1 cellular context compared by ENCODE assay signal in genomic region chr9:136664799-136665082, GRCh38.
TF ChIP-seq lines count a peak whose summit lies in the region.

No MANE protein-coding gene starts in this region.

TF ChIP-seq in K562, 482 proteins besides CTCF, POLR2A, EP300 and RAD21 (continues in another document):
- TF ChIP-seq SMAD1 (IDR thresholded peaks at IDR 0.05; ENCODE audit: low read depth, low read length, partially characterized antibody), result peak; percentile 20
- TF ChIP-seq GTF2B (IDR thresholded peaks at IDR 0.05; ENCODE audit: extremely low read depth, insufficient read length), result no peak
- TF ChIP-seq YY1 (IDR thresholded peaks at IDR 0.05; ENCODE audit: borderline replicate concordance in 1 of 3, control insufficient read depth in 1 of 3, extremely low read depth in 1 of 3, insufficient read depth in 3 of 3, insufficient read length in 1 of 3, insufficient replicate concordance in 2 of 3, low read depth in 1 of 3, low read length in 2 of 3), result no peak
- no peak for TF ChIP-seq COPS2 (conservative IDR thresholded peaks at IDR 0.05)
- TF ChIP-seq TSHZ1 (CRISPR knock-in tag; IDR thresholded peaks at IDR 0.05), result no peak
- TF ChIP-seq ZNF76 (CRISPR knock-in tag; IDR thresholded peaks at IDR 0.05; ENCODE audit: borderline replicate concordance), result no peak
- no peak for TF ChIP-seq SNRNP70 (optimal IDR thresholded peaks at IDR 0.05; ENCODE audit: low read depth, low read length)
- no peak for TF ChIP-seq U2AF2 (optimal IDR thresholded peaks at IDR 0.05; ENCODE audit: low read depth, low read length)
- TF ChIP-seq DDX20 (tag; IDR thresholded peaks at IDR 0.05; ENCODE audit: low read depth), result no peak
- TF ChIP-seq FOXP1 (CRISPR knock-in tag; IDR thresholded peaks at IDR 0.05), result no peak
- no peak for TF ChIP-seq ZNF780A (CRISPR knock-in tag; IDR thresholded peaks at IDR 0.05)
- peak; percentile 9; the same call in 1 of the 2 replicates for TF ChIP-seq POLR2G (IDR thresholded peaks at IDR 0.05; ENCODE audit: low read depth, low read length)
- peak; percentile 19 for TF ChIP-seq MXD1 (CRISPR knock-in tag; IDR thresholded peaks at IDR 0.05; ENCODE audit: borderline replicate concordance, poor library complexity, severe bottlenecking)
- TF ChIP-seq MNT (conservative IDR thresholded peaks at IDR 0.05), result peak in 1 of 2 experiments; percentile 29; a peak in 1 of 4 replicates
- TF ChIP-seq PRMT5 (CRISPR knock-in tag; IDR thresholded peaks at IDR 0.05), result no peak
- TF ChIP-seq STAT6 (CRISPR knock-in tag; IDR thresholded peaks at IDR 0.05), result no peak
- 0 out of 2 replicates have a peak, but pooled peaks have one; percentile 16 for TF ChIP-seq NR2C1 (IDR thresholded peaks at IDR 0.05)
- TF ChIP-seq NR2C1 (tag; IDR thresholded peaks at IDR 0.05), result no peak
- no peak for TF ChIP-seq ZNF280B (CRISPR knock-in tag; IDR thresholded peaks at IDR 0.05)
- no peak for TF ChIP-seq MEF2A (IDR thresholded peaks at IDR 0.05; ENCODE audit: control insufficient read depth, low read depth, low read length)
- TF ChIP-seq TFAP4 (CRISPR knock-in tag; IDR thresholded peaks at IDR 0.05; ENCODE audit: borderline replicate concordance), result peak; percentile 68
- no peak for TF ChIP-seq ZNF766 (CRISPR knock-in tag; conservative IDR thresholded peaks at IDR 0.05)
- TF ChIP-seq STAT5B (CRISPR knock-in tag; IDR thresholded peaks at IDR 0.05), result no peak
- no peak for TF ChIP-seq HES1 (IDR thresholded peaks at IDR 0.05; ENCODE audit: low read depth)
- TF ChIP-seq IFI16 (CRISPR knock-in tag; IDR thresholded peaks at IDR 0.05), result no peak
- no peak for TF ChIP-seq ZNF518B (CRISPR knock-in tag; IDR thresholded peaks at IDR 0.05)
- no peak for TF ChIP-seq ELK3 (CRISPR knock-in tag; IDR thresholded peaks at IDR 0.05)
- TF ChIP-seq EGR1 (conservative IDR thresholded peaks at IDR 0.05), result 0 out of 2 replicates have a peak, but pooled peaks have one; percentile 26
- TF ChIP-seq ZNF121 (CRISPR knock-in tag; conservative IDR thresholded peaks at IDR 0.05), result no peak
- TF ChIP-seq USF2 (CRISPR knock-in tag; IDR thresholded peaks at IDR 0.05), result no peak; the same call in 1 of the 2 replicates
- no peak for TF ChIP-seq ZNF175 (CRISPR knock-in tag; IDR thresholded peaks at IDR 0.05; ENCODE audit: low read depth)
- no peak for TF ChIP-seq TBL1XR1 (IDR thresholded peaks at IDR 0.05; ENCODE audit: low read length in 2 of 2)
- peak; percentile 36 for TF ChIP-seq RBFOX2 (IDR thresholded peaks at IDR 0.05; ENCODE audit: low read depth, low read length)
- no peak for TF ChIP-seq MEF2D (tag; conservative IDR thresholded peaks at IDR 0.05; ENCODE audit: low read depth)
- no peak for TF ChIP-seq SRSF7 (optimal IDR thresholded peaks at IDR 0.05; ENCODE audit: low read depth, low read length)
- 0 out of 4 replicates have a peak, but pooled peaks of 1 of the 2 experiments have one; percentile 27 for TF ChIP-seq SIN3A (IDR thresholded peaks at IDR 0.05; ENCODE audit: borderline replicate concordance in 2 of 2, control insufficient read depth in 1 of 2, low read depth in 2 of 2, low read length in 2 of 2)
